25 cellular contexts compared by ENCODE assay signal in genomic region chr5:83145241-83145640, GRCh38.
DNase-seq lines count a peak whose midpoint lies in the region; ATAC-seq and TF ChIP-seq lines count a peak whose summit lies in the region.
"Had no signal": no experiment of that assay in that cellular context is flagged by ENCODE, and none has a peak within 500 bp of the region (broad histone marks: within the 10 kb centered on the region; RNA-seq: fewer than 3 reads in every experiment).

No MANE protein-coding gene starts in this region.

- ATAC-seq in HG03565 (IDR thresholded peaks at IDR 0.05; ENCODE audit: unreplicated experiment), result no peak
- ATAC-seq: foreskin keratinocyte had no signal

- H3K27ac ChIP-seq in SJCRH30, result peak overlapping the region; percentile 99
- peak overlapping the region; percentile 35 for H3K27ac ChIP-seq in subcutaneous abdominal adipose tissue (ENCODE audit: low read depth, low read length)
- H3K27ac ChIP-seq: foreskin keratinocyte, KMS-11 had no signal

- DNase-seq in SJCRH30, result no peak
- peak; percentile 62 for DNase-seq in choroid plexus epithelial cell (ENCODE audit: low read depth)
- peak; percentile 18 for DNase-seq in kidney tubule cell (ENCODE audit: low spot score)
- no peak for DNase-seq in cortex of kidney (lab: John Stamatoyannopoulos, UW)
- DNase-seq in NCI-H748 (lab: John Stamatoyannopoulos, UW; ENCODE audit: unreplicated experiment), result no peak
- DNase-seq: activated CD4-positive, alpha-beta T cell treated with anti-CD3 and anti-CD28 coated beads, Interleukin-2, amount 50 U/mL, for 48 hours; activated CD8-positive, alpha-beta memory T cell treated with anti-CD3 and anti-CD28 coated beads, Interleukin-2, amount 50 U/mL, for 4 hours; activated naive CD4-positive, alpha-beta T cell treated with anti-CD3 and anti-CD28 coated beads, Interleukin-2, amount 10 ng/mL, durations not matched to agents 7 days and 5 days; central memory CD4-positive, alpha-beta T cell; DMS79 treated with DMSO at 0.1 percent for 48 hours; heart left ventricle; mesendoderm; naive B cell; NCI-H1417 treated with DMSO at 0.1 percent for 48 hours; NCI-H2081; NCI-H345; NCI-H774; RPMI8226; stimulated activated CD4-positive, alpha-beta T cell treated with anti-CD3 and anti-CD28 coated beads, Interleukin-1b, Interleukin-23, amount 100 ng/mL, for 48 hours; T-helper 1 cell had no signal

- H3K9ac ChIP-seq in subcutaneous abdominal adipose tissue (ENCODE audit: low read length in 5 of 5), result no peak overlapping the region
- H3K9ac ChIP-seq: KMS-11 had no signal

- TF ChIP-seq CTCF in choroid plexus epithelial cell (conservative IDR thresholded peaks at IDR 0.05; ENCODE audit: low read depth, low read length), result no peak

- H3K4me1 ChIP-seq in SJCRH30 (peaks cover 37% of the 10 kb centered on the region), subcutaneous abdominal adipose tissue (ENCODE audit: control insufficient read depth in 5 of 5, insufficient read depth in 5 of 5, low read length in 5 of 5) (peaks cover 0 to 14% (median 6%) of the 10 kb centered on the region in 5 donors)
- H3K4me1 ChIP-seq: foreskin keratinocyte had no signal

- H3K9me3 ChIP-seq in SJCRH30 (replicated peaks) (no peaks in the 10 kb centered on the region), subcutaneous abdominal adipose tissue (ENCODE audit: control insufficient read depth in 5 of 5, low read length in 5 of 5) (no peaks in the 10 kb centered on the region)
- H3K9me3 ChIP-seq: heart left ventricle had no signal

- no peaks in the 10 kb centered on the region for H3K27me3 ChIP-seq in SJCRH30
- no peaks in the 10 kb centered on the region for H3K27me3 ChIP-seq in subcutaneous abdominal adipose tissue (ENCODE audit: control insufficient read depth in 5 of 5, insufficient read depth in 4 of 5, low read length in 5 of 5)
- H3K27me3 ChIP-seq: foreskin keratinocyte, heart left ventricle had no signal

- H3K4me3 ChIP-seq in SJCRH30 (no peak overlapping the region), choroid plexus epithelial cell (ENCODE audit: low read depth, low read length) (no peak overlapping the region), subcutaneous abdominal adipose tissue (ENCODE audit: low read depth in 1 of 5, low read length in 5 of 5) (no peak overlapping the region)
- H3K4me3 ChIP-seq: heart left ventricle, skin epidermis had no signal

- H3K36me3 ChIP-seq in SJCRH30 (no peaks in the 10 kb centered on the region), subcutaneous abdominal adipose tissue (ENCODE audit: control insufficient read depth in 5 of 5, insufficient read depth in 5 of 5, low read length in 5 of 5) (no peaks in the 10 kb centered on the region)
- H3K36me3 ChIP-seq: heart left ventricle had no signal

Comparison
In these comparisons a context has a peak if more than half of its experiments do, and no peak if none do; other contexts are left out.
1. DNase-seq: peak in choroid plexus epithelial cell (single experiment) and kidney tubule cell (single experiment); none in SJCRH30 (0 of 2), cortex of kidney (single experiment) and NCI-H748 (single experiment).